In the genomic region with DNA sequence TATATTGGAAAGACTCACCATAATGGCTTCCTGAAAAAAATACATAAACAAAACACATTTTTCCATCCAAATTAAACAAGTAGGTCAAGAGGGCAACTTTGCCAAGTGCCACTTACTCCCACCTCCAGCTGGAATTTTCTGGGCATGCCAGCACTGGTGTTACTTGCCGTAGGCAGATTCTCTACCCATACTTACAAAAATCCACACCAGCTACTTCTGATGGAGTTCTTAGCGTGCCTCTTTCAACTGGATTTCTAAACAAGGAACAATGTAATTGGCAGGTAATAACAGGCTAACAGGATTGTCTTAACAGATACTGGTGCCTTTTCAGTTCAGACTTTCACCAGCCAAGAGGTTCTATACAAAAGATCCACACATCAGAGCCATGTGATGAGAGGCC, we compare ENCODE assay signal across 17 cellular contexts.
DNase-seq lines count a peak whose midpoint lies in the region; ATAC-seq and TF ChIP-seq lines count a peak whose summit lies in the region.
"Had no signal": no experiment of that assay in that cellular context is flagged by ENCODE, and none has a peak within 500 bp of the region (broad histone marks: within the 10 kb centered on the region; RNA-seq: fewer than 3 reads in every experiment).

No MANE protein-coding gene starts in this region.

- H3K4me1 ChIP-seq in CD4-positive, alpha-beta memory T cell (ENCODE audit: insufficient read depth, low read length), result peaks cover 65% of the 10 kb centered on the region
- peaks cover 32 to 84% of the 10 kb centered on the region in 2 donors for H3K4me1 ChIP-seq in naive thymus-derived CD4-positive, alpha-beta T cell (ENCODE audit: control insufficient read depth in 2 of 2, insufficient read depth in 2 of 2, low read length in 2 of 2)

- peaks cover 42 to 84% (median 77%) of the 10 kb centered on the region in 4 donors for H3K4me1 Mint-ChIP-seq in CD4-positive, alpha-beta memory T cell
- H3K4me1 Mint-ChIP-seq in activated naive CD8-positive, alpha-beta T cell treated with anti-CD3 and anti-CD28 coated beads, Interleukin-2, amount 50 U/mL, for 24 hours, result peaks cover 78% of the 10 kb centered on the region
- H3K4me1 Mint-ChIP-seq in naive thymus-derived CD4-positive, alpha-beta T cell, result peaks cover 46 to 98% (median 96%) of the 10 kb centered on the region in 7 donors
- H3K4me1 Mint-ChIP-seq: activated B cell treated with CpG ODN at 0.5 μM for 24 hours had no signal

- H3K27me3 Mint-ChIP-seq in CD4-positive, alpha-beta memory T cell, result no peaks in the 10 kb centered on the region
- no peaks in the 10 kb centered on the region for H3K27me3 Mint-ChIP-seq in activated naive CD8-positive, alpha-beta T cell treated with anti-CD3 and anti-CD28 coated beads, Interleukin-2, amount 50 U/mL, for 24 hours
- H3K27me3 Mint-ChIP-seq in naive thymus-derived CD4-positive, alpha-beta T cell, result peaks cover 0 to 2% (median 0%) of the 10 kb centered on the region in 5 donors
- H3K27me3 Mint-ChIP-seq: activated B cell treated with CpG ODN at 0.5 μM for 24 hours had no signal

- H3K36me3 ChIP-seq in CD4-positive, alpha-beta memory T cell (ENCODE audit: insufficient read depth, low read length), result no peaks in the 10 kb centered on the region
- H3K36me3 ChIP-seq in naive thymus-derived CD4-positive, alpha-beta T cell (ENCODE audit: control insufficient read depth in 2 of 3, insufficient read depth in 3 of 3, low read length in 3 of 3), result no peaks in the 10 kb centered on the region
- H3K36me3 ChIP-seq: brain microvascular endothelial cell, ovary had no signal

- H3K4me3 Mint-ChIP-seq in CD4-positive, alpha-beta memory T cell, result peak overlapping the region in 5 of 8 donors; percentile 32 to 76 (median 72)
- H3K4me3 Mint-ChIP-seq in activated naive CD8-positive, alpha-beta T cell treated with anti-CD3 and anti-CD28 coated beads, Interleukin-2, amount 50 U/mL, for 24 hours, result no peak overlapping the region
- peak overlapping the region in 9 of 10 donors; percentile 60 to 89 (median 77) for H3K4me3 Mint-ChIP-seq in naive thymus-derived CD4-positive, alpha-beta T cell
- H3K4me3 Mint-ChIP-seq: activated B cell treated with CpG ODN at 0.5 μM for 24 hours had no signal

- DNase-seq in CD4-positive, alpha-beta memory T cell, result no peak
- DNase-seq in NCI-H2227 (lab: John Stamatoyannopoulos, UW; ENCODE audit: unreplicated experiment) (peak; percentile 86), GM13976 (ENCODE audit: low spot score) (no peak), H4 (ENCODE audit: low spot score) (no peak), SHP77 treated with DMSO at 0.1 percent for 48 hours (lab: John Stamatoyannopoulos, UW) (no peak), 8988T (no peak)
- no peak for DNase-seq in activated naive CD8-positive, alpha-beta T cell treated with anti-CD3 and anti-CD28 coated beads, Interleukin-2, amount 50 U/mL, for 24 hours
- DNase-seq in naive thymus-derived CD4-positive, alpha-beta T cell, result no peak
- DNase-seq: activated B cell treated with CpG ODN at 0.5 μM for 24 hours; brain microvascular endothelial cell; effector CD8-positive, alpha-beta T cell; foreskin melanocyte; GOT3; NCI-H1048; ovary; SK-N-SH had no signal

- no peaks in the 10 kb centered on the region for H3K27me3 ChIP-seq in CD4-positive, alpha-beta memory T cell (ENCODE audit: insufficient read depth, low read length)
- H3K27me3 ChIP-seq in naive thymus-derived CD4-positive, alpha-beta T cell (ENCODE audit: control insufficient read depth in 2 of 2, insufficient read depth in 2 of 2, low read length in 2 of 2), result no peaks in the 10 kb centered on the region
- H3K27me3 ChIP-seq: brain microvascular endothelial cell, ovary had no signal

- ATAC-seq in activated naive CD8-positive, alpha-beta T cell treated with anti-CD3 and anti-CD28 coated beads, Interleukin-2, amount 50 U/mL, for 24 hours, result no peak
- no peak for ATAC-seq in naive thymus-derived CD4-positive, alpha-beta T cell
- ATAC-seq: HepG2 had no signal

- H3K9me3 ChIP-seq in CD4-positive, alpha-beta memory T cell (ENCODE audit: control insufficient read depth in 1 of 2, low read length in 2 of 2), result no peaks in the 10 kb centered on the region
- no peaks in the 10 kb centered on the region for H3K9me3 ChIP-seq in naive thymus-derived CD4-positive, alpha-beta T cell (ENCODE audit: control insufficient read depth in 2 of 3, low read length in 3 of 3)
- H3K9me3 ChIP-seq: ovary, SK-N-SH had no signal

- peaks cover 0 to 3% (median 0%) of the 10 kb centered on the region in 8 donors for H3K9me3 Mint-ChIP-seq in CD4-positive, alpha-beta memory T cell
- no peaks in the 10 kb centered on the region for H3K9me3 Mint-ChIP-seq in activated naive CD8-positive, alpha-beta T cell treated with anti-CD3 and anti-CD28 coated beads, Interleukin-2, amount 50 U/mL, for 24 hours
- peaks cover 0 to 10% (median 3%) of the 10 kb centered on the region in 11 donors for H3K9me3 Mint-ChIP-seq in naive thymus-derived CD4-positive, alpha-beta T cell
- H3K9me3 Mint-ChIP-seq: activated B cell treated with CpG ODN at 0.5 μM for 24 hours had no signal

- TF ChIP-seq CTCF in GM13976 (IDR thresholded peaks at IDR 0.05; ENCODE audit: borderline replicate concordance, control extremely low read depth, extremely low read depth, insufficient read depth, missing control alignments), result no peak

- H3K4me3 ChIP-seq in CD4-positive, alpha-beta memory T cell (ENCODE audit: low read length in 2 of 2), result no peak overlapping the region
- H3K4me3 ChIP-seq in naive thymus-derived CD4-positive, alpha-beta T cell (ENCODE audit: low read length), result peak overlapping the region; percentile 1
- H3K4me3 ChIP-seq: ovary had no signal

- H3K27ac ChIP-seq in CD4-positive, alpha-beta memory T cell (ENCODE audit: low read depth, low read length), result no peak overlapping the region
- H3K27ac ChIP-seq in naive thymus-derived CD4-positive, alpha-beta T cell (ENCODE audit: low read depth, low read length), result peak overlapping the region; percentile 31
- H3K27ac ChIP-seq: brain microvascular endothelial cell, ovary had no signal

- peak overlapping the region; percentile 37 to 94 (median 89) for H3K27ac Mint-ChIP-seq in CD4-positive, alpha-beta memory T cell
- peak overlapping the region; percentile 82 for H3K27ac Mint-ChIP-seq in activated naive CD8-positive, alpha-beta T cell treated with anti-CD3 and anti-CD28 coated beads, Interleukin-2, amount 50 U/mL, for 24 hours
- peak overlapping the region; percentile 83 to 99 (median 95) for H3K27ac Mint-ChIP-seq in naive thymus-derived CD4-positive, alpha-beta T cell
- H3K27ac Mint-ChIP-seq: activated B cell treated with CpG ODN at 0.5 μM for 24 hours had no signal

- POLR2A ChIA-PET in CD4-positive, alpha-beta memory T cell (lab: Charles Lee; ENCODE audit: partially characterized antibody), result interaction anchor here (0.7 to 2.0 kb wide), 5 partner anchors 17 to 363 kb away, joined by 3 to 8 read pairs (median 4); partner anchors contain the start of genes FOCAD and MLLT3
- POLR2A ChIA-PET in naive thymus-derived CD4-positive, alpha-beta T cell (lab: Charles Lee), result interaction anchor here (1.0 to 4.2 kb wide), 10 partner anchors 11 to 302 kb away, joined by 3 to 36 read pairs (median 6); partner anchors contain the start of gene MLLT3

- CTCF ChIA-PET in CD4-positive, alpha-beta memory T cell (lab: Charles Lee; ENCODE audit: partially characterized antibody), result interaction anchor here (0.9 to 1.8 kb wide), 4 partner anchors 31 to 621 kb away, joined by 3 to 5 read pairs (median 4); no protein-coding TSS in a partner anchor
- CTCF ChIA-PET in naive thymus-derived CD4-positive, alpha-beta T cell (lab: Charles Lee), result interaction anchor here (0.6 to 2.3 kb wide), 8 partner anchors 14 to 848 kb away, joined by 3 to 12 read pairs (median 4); no protein-coding TSS in a partner anchor

- intact Hi-C loops in CD4-positive, alpha-beta memory T cell (cut with micrococcal nuclease), result no loop called here
- intact Hi-C loops in naive thymus-derived CD4-positive, alpha-beta T cell (cut with micrococcal nuclease), result loop anchor here (1.0 to 5.0 kb wide), 15 partner anchors 9 to 364 kb away; partner anchors contain the start of genes FOCAD (in 2 of the 2) and MLLT3 (in 2 of the 2)

- in situ Hi-C loops in GM13976 (cut with MboI; ENCODE audit: low sequenced_read_pairs, unreplicated experiment), result no loop called here

- peaks cover 0 to 3% of the 10 kb centered on the region in 2 donors for H3K36me3 Mint-ChIP-seq in CD4-positive, alpha-beta memory T cell
- H3K36me3 Mint-ChIP-seq in activated naive CD8-positive, alpha-beta T cell treated with anti-CD3 and anti-CD28 coated beads, Interleukin-2, amount 50 U/mL, for 24 hours (ENCODE audit: low read depth), result peaks cover 2% of the 10 kb centered on the region
- peaks cover 0 to 50% (median 0%) of the 10 kb centered on the region in 5 donors for H3K36me3 Mint-ChIP-seq in naive thymus-derived CD4-positive, alpha-beta T cell
